In genomic region chr15:29032229-29032625, GRCh38 we compare ENCODE assay signal across 19 cellular contexts.
DNase-seq lines count a peak whose midpoint lies in the region; ATAC-seq and TF ChIP-seq lines count a peak whose summit lies in the region.
"Had no signal": no experiment of that assay in that cellular context is flagged by ENCODE, and none has a peak within 500 bp of the region (broad histone marks: within the 10 kb centered on the region; RNA-seq: fewer than 3 reads in every experiment).

No MANE protein-coding gene starts in this region.

- H3K9me3 ChIP-seq in CD8-positive, alpha-beta T cell (ENCODE audit: low read length) = no peaks in the 10 kb centered on the region
- H3K9me3 ChIP-seq: Caco-2 had no signal

- POLR2A ChIA-PET in activated CD4-positive, alpha-beta T cell treated with anti-CD3 and anti-CD28 coated beads, Interleukin-2, amount 10 ng/mL, durations not matched to agents 7 days and 5 days (lab: Charles Lee) = no interaction called here
- POLR2A ChIA-PET in CD8-positive, alpha-beta T cell (lab: Charles Lee) = no interaction called here

- H3K9me3 Mint-ChIP-seq in activated CD4-positive, alpha-beta T cell treated with anti-CD3 and anti-CD28 coated beads, Interleukin-2, amount 10 ng/mL, durations not matched to agents 7 days and 5 days = peaks cover 6% of the 10 kb centered on the region
- H3K9me3 Mint-ChIP-seq in CD8-positive, alpha-beta T cell = no peaks in the 10 kb centered on the region
- H3K9me3 Mint-ChIP-seq in activated naive CD8-positive, alpha-beta T cell treated with anti-CD3 and anti-CD28 coated beads for 36 hours = peaks cover 6% of the 10 kb centered on the region

- no peak for DNase-seq in activated CD4-positive, alpha-beta T cell treated with anti-CD3 and anti-CD28 coated beads, Interleukin-2, amount 10 ng/mL, durations not matched to agents 7 days and 5 days
- DNase-seq in activated CD4-positive, alpha-beta T cell treated with anti-CD3 and anti-CD28 coated beads for 48 hours = no peak
- DNase-seq in CD8-positive, alpha-beta T cell = no peak
- DNase-seq in activated naive CD8-positive, alpha-beta T cell treated with anti-CD3 and anti-CD28 coated beads for 36 hours = no peak
- DNase-seq in mesenteric fat pad (ENCODE audit: low spot score) (peak; percentile 5), AG08395 (ENCODE audit: low spot score) (no peak), SIG-M5 (lab: John Stamatoyannopoulos, UW) (no peak)
- DNase-seq: Caco-2, DMS 273 treated with DMSO at 0.1 percent for 48 hours, DMS79 treated with DMSO at 0.1 percent for 48 hours, Karpas-422, NCI-H1417, NCI-H1694 treated with DMSO at 0.1 percent for 48 hours, NCI-H2081 treated with DMSO at 0.1 percent for 48 hours, NCI-H446, NCI-H526, OCI-M1 had no signal

- peaks cover 14% of the 10 kb centered on the region for H3K36me3 Mint-ChIP-seq in activated CD4-positive, alpha-beta T cell treated with anti-CD3 and anti-CD28 coated beads, Interleukin-2, amount 10 ng/mL, durations not matched to agents 7 days and 5 days (ENCODE audit: low read depth)
- peaks cover 36% of the 10 kb centered on the region for H3K36me3 Mint-ChIP-seq in CD8-positive, alpha-beta T cell
- peaks cover 42% of the 10 kb centered on the region for H3K36me3 Mint-ChIP-seq in activated naive CD8-positive, alpha-beta T cell treated with anti-CD3 and anti-CD28 coated beads for 36 hours

- no peak overlapping the region for H3K4me3 ChIP-seq in CD8-positive, alpha-beta T cell (ENCODE audit: low read depth, low read length)

- H3K4me3 Mint-ChIP-seq in activated CD4-positive, alpha-beta T cell treated with anti-CD3 and anti-CD28 coated beads, Interleukin-2, amount 10 ng/mL, durations not matched to agents 7 days and 5 days = no peak overlapping the region
- peak overlapping the region; percentile 29 for H3K4me3 Mint-ChIP-seq in CD8-positive, alpha-beta T cell
- H3K4me3 Mint-ChIP-seq in activated naive CD8-positive, alpha-beta T cell treated with anti-CD3 and anti-CD28 coated beads for 36 hours = no peak overlapping the region

- no peaks in the 10 kb centered on the region for H3K27me3 Mint-ChIP-seq in activated CD4-positive, alpha-beta T cell treated with anti-CD3 and anti-CD28 coated beads, Interleukin-2, amount 10 ng/mL, durations not matched to agents 7 days and 5 days
- no peaks in the 10 kb centered on the region for H3K27me3 Mint-ChIP-seq in CD8-positive, alpha-beta T cell (ENCODE audit: low read depth)
- no peaks in the 10 kb centered on the region for H3K27me3 Mint-ChIP-seq in activated naive CD8-positive, alpha-beta T cell treated with anti-CD3 and anti-CD28 coated beads for 36 hours

- peaks cover 31% of the 10 kb centered on the region for H3K4me1 ChIP-seq in CD8-positive, alpha-beta T cell (ENCODE audit: insufficient read depth, low read length)
- H3K4me1 ChIP-seq: Caco-2 had no signal

- no peak overlapping the region for H3K27ac ChIP-seq in CD8-positive, alpha-beta T cell (ENCODE audit: low read depth, low read length)
- H3K27ac ChIP-seq: C4-2B had no signal

- H3K36me3 ChIP-seq in CD8-positive, alpha-beta T cell (ENCODE audit: insufficient read depth, low read length) = no peaks in the 10 kb centered on the region

- CTCF ChIA-PET in activated CD4-positive, alpha-beta T cell treated with anti-CD3 and anti-CD28 coated beads, Interleukin-2, amount 10 ng/mL, durations not matched to agents 7 days and 5 days (lab: Charles Lee) = interaction anchor here (0.9 kb wide), 1 partner anchor 58 kb away, joined by 3 read pairs; no protein-coding TSS in a partner anchor
- CTCF ChIA-PET in CD8-positive, alpha-beta T cell (lab: Charles Lee) = no interaction called here

- TF ChIP-seq CTCF in CD8-positive, alpha-beta T cell (IDR thresholded peaks at IDR 0.05) = no peak

- ATAC-seq in CD8-positive, alpha-beta T cell = no peak
- no peak for ATAC-seq in SK-N-SH treated with all-trans-retinoic acid at 6 μM for 48 hours

- peak overlapping the region; percentile 33 for H3K27ac Mint-ChIP-seq in activated CD4-positive, alpha-beta T cell treated with anti-CD3 and anti-CD28 coated beads, Interleukin-2, amount 10 ng/mL, durations not matched to agents 7 days and 5 days
- peak overlapping the region; percentile 84 for H3K27ac Mint-ChIP-seq in CD8-positive, alpha-beta T cell
- peak overlapping the region; percentile 61 for H3K27ac Mint-ChIP-seq in activated naive CD8-positive, alpha-beta T cell treated with anti-CD3 and anti-CD28 coated beads for 36 hours

- no peaks in the 10 kb centered on the region for H3K27me3 ChIP-seq in CD8-positive, alpha-beta T cell (ENCODE audit: insufficient read depth, low read length)

- intact Hi-C loops in CD8-positive, alpha-beta T cell (cut with DNase I, micrococcal nuclease) = no loop called here

- H3K4me1 Mint-ChIP-seq in activated CD4-positive, alpha-beta T cell treated with anti-CD3 and anti-CD28 coated beads, Interleukin-2, amount 10 ng/mL, durations not matched to agents 7 days and 5 days = peaks cover 22% of the 10 kb centered on the region
- peaks cover 66% of the 10 kb centered on the region for H3K4me1 Mint-ChIP-seq in CD8-positive, alpha-beta T cell (ENCODE audit: low read depth)
- H3K4me1 Mint-ChIP-seq in activated naive CD8-positive, alpha-beta T cell treated with anti-CD3 and anti-CD28 coated beads for 36 hours = peaks cover 60% of the 10 kb centered on the region

TF ChIP-seq in SK-N-SH treated with all-trans-retinoic acid at 6 μM for 48 hours, 23 proteins besides CTCF, POLR2A, EP300 and RAD21:
- no peak for TF ChIP-seq BACH2 (CRISPR knock-in tag; IDR thresholded peaks at IDR 0.05; ENCODE audit: borderline replicate concordance)
- TF ChIP-seq CREB5 (CRISPR knock-in tag; IDR thresholded peaks at IDR 0.05; ENCODE audit: low read depth) = no peak
- no peak for TF ChIP-seq TOX (CRISPR knock-in tag; IDR thresholded peaks at IDR 0.05; ENCODE audit: borderline replicate concordance)
- TF ChIP-seq ARNTL (CRISPR knock-in tag; IDR thresholded peaks at IDR 0.05; ENCODE audit: borderline replicate concordance, low read depth) = no peak
- TF ChIP-seq PPARA (CRISPR knock-in tag; IDR thresholded peaks at IDR 0.05; ENCODE audit: borderline replicate concordance) = no peak
- no peak for TF ChIP-seq ZFP3 (CRISPR knock-in tag; IDR thresholded peaks at IDR 0.05)
- TF ChIP-seq ISL1 (CRISPR knock-in tag; IDR thresholded peaks at IDR 0.05) = no peak

Comparison
In these comparisons a context has a peak if more than half of its experiments do, and no peak if none do; other contexts are left out.
1. H3K27ac Mint-ChIP-seq: peak in every context shown above with its lines; median percentile 84 in CD8-positive, alpha-beta T cell; 61 in activated naive CD8-positive, alpha-beta T cell treated with anti-CD3 and anti-CD28 coated beads for 36 hours; 33 in activated CD4-positive, alpha-beta T cell treated with anti-CD3 and anti-CD28 coated beads, Interleukin-2, amount 10 ng/mL, durations not matched to agents 7 days and 5 days.